ENCODE assay signal across 10 cellular contexts in genomic region chr7:55111007-55111406, GRCh38.
DNase-seq lines count a peak whose midpoint lies in the region; ATAC-seq and TF ChIP-seq lines count a peak whose summit lies in the region.
"Had no signal": no experiment of that assay in that cellular context is flagged by ENCODE, and none has a peak within 500 bp of the region (broad histone marks: within the 10 kb centered on the region; RNA-seq: fewer than 3 reads in every experiment).

No MANE protein-coding gene starts in this region.

- TF ChIP-seq CTCF in PC-9 (conservative IDR thresholded peaks at IDR 0.05) (no peak), foreskin keratinocyte (conservative IDR thresholded peaks at IDR 0.05) (no peak), Calu3 (IDR thresholded peaks at IDR 0.05; ENCODE audit: unreplicated experiment) (no peak)

- no peak overlapping the region for H2AFZ ChIP-seq in PC-9

- intact Hi-C loops in PC-9 (cut with micrococcal nuclease; ENCODE audit: unreplicated experiment) (loop anchor here (1.0 to 2.0 kb wide), 3 partner anchors 9 to 46 kb away; no protein-coding TSS in a partner anchor), Calu3 (cut with micrococcal nuclease; ENCODE audit: unreplicated experiment) (no loop called here)

- H3K27ac Mint-ChIP-seq in Calu3 (ENCODE audit: unreplicated experiment), result no peak overlapping the region

- peaks cover 90% of the 10 kb centered on the region for H3F3A ChIP-seq in PC-9 (ENCODE audit: insufficient read depth, low read depth)

- H3K9me2 ChIP-seq in PC-9 (ENCODE audit: insufficient read depth), result no peaks in the 10 kb centered on the region

- POLR2A ChIA-PET in PC-9 (lab: Charles Lee; ENCODE audit: unreplicated experiment), result interaction anchor here (0.7 to 1.4 kb wide), 3 partner anchors 22 to 164 kb away, joined by 3 to 6 read pairs (median 3); no protein-coding TSS in a partner anchor

- H3K4me3 Mint-ChIP-seq in Calu3 (ENCODE audit: low read depth, unreplicated experiment), result no peak overlapping the region

- ATAC-seq in GM18907 (IDR thresholded peaks at IDR 0.05; ENCODE audit: unreplicated experiment), result peak; percentile 65
- ATAC-seq in foreskin keratinocyte, result peak; percentile 48

- H3K27ac ChIP-seq in PC-9, result peak overlapping the region; percentile 2; the same call in 1 of the 2 replicates
- peak overlapping the region; percentile 86 for H3K27ac ChIP-seq in foreskin keratinocyte

- peaks cover 97% of the 10 kb centered on the region for H3K79me2 ChIP-seq in PC-9 (ENCODE audit: low read depth)

- H3K36me3 Mint-ChIP-seq in Calu3 (ENCODE audit: insufficient read depth, unreplicated experiment), result no peaks in the 10 kb centered on the region

- no peak overlapping the region for H3K4me3 ChIP-seq in PC-9
- H3K4me3 ChIP-seq: esophagus muscularis mucosa had no signal

- no peaks in the 10 kb centered on the region for H3K9me3 ChIP-seq in PC-9 (ENCODE audit: insufficient read depth, low read depth)
- H3K9me3 ChIP-seq: esophagus muscularis mucosa had no signal

- no TSS peak for BruUV-seq in PC-9 (replicated peaks; lab: Mats Ljungman, UMichigan)
- BruUV-seq in Calu3 (replicated peaks; lab: Mats Ljungman, UMichigan), result no TSS peak

- peaks cover 13% of the 10 kb centered on the region for H4K20me1 ChIP-seq in PC-9 (ENCODE audit: insufficient read depth)

- no peak overlapping the region for H3K4me2 ChIP-seq in PC-9

- H3K27me3 ChIP-seq in PC-9 (ENCODE audit: insufficient read depth, low read depth), result no peaks in the 10 kb centered on the region
- H3K27me3 ChIP-seq in foreskin keratinocyte, result no peaks in the 10 kb centered on the region
- H3K27me3 ChIP-seq: esophagus muscularis mucosa had no signal

- H3K27me3 Mint-ChIP-seq in Calu3 (ENCODE audit: unreplicated experiment), result no peaks in the 10 kb centered on the region

- no peaks in the 10 kb centered on the region for H3K9me3 Mint-ChIP-seq in Calu3 (ENCODE audit: low read depth, unreplicated experiment)

- peak; percentile 68 to 71 for DNase-seq in PC-9
- peak; percentile 79 to 88 for DNase-seq in foreskin keratinocyte
- peak; percentile 69 for DNase-seq in stromal cell of bone marrow (ENCODE audit: low read depth)
- no peak for DNase-seq in Calu3
- DNase-seq in activated CD4-positive, CD25-positive, alpha-beta regulatory T cell (lab: John Stamatoyannopoulos, UW), result no peak
- no peak for DNase-seq in germinal center (ENCODE audit: low spot score)
- DNase-seq in effector CD4-positive, alpha-beta T cell, result no peak
- DNase-seq: H7 had no signal

- H3K36me3 ChIP-seq in PC-9 (ENCODE audit: low read depth), result peaks cover 25% of the 10 kb centered on the region; the same call in 1 of the 2 replicates
- H3K36me3 ChIP-seq: esophagus muscularis mucosa had no signal

- peaks cover 48% of the 10 kb centered on the region for H3K4me1 ChIP-seq in PC-9 (replicated peaks; ENCODE audit: insufficient read depth)
- H3K4me1 ChIP-seq in foreskin keratinocyte, result peaks cover 52% of the 10 kb centered on the region

- H3K4me1 Mint-ChIP-seq in Calu3 (ENCODE audit: low read depth, unreplicated experiment), result peaks cover 59% of the 10 kb centered on the region

- CTCF ChIA-PET in PC-9 (lab: Charles Lee), result interaction anchor here (0.7 to 2.3 kb wide), 3 partner anchors 18 to 90 kb away, joined by 3 to 9 read pairs (median 6); no protein-coding TSS in a partner anchor
- CTCF ChIA-PET in Calu3 (lab: Charles Lee), result no interaction called here

Comparison
In these comparisons a context has a peak if more than half of its experiments do, and no peak if none do; other contexts are left out.
1. DNase-seq: peak in PC-9 (2 of 2), foreskin keratinocyte (2 of 2) and stromal cell of bone marrow (single experiment); none in Calu3 (single experiment), activated CD4-positive, CD25-positive, alpha-beta regulatory T cell (0 of 4), germinal center (single experiment) and effector CD4-positive, alpha-beta T cell (single experiment).